ENCODE assay signal across 11 cellular contexts in the genomic region with DNA sequence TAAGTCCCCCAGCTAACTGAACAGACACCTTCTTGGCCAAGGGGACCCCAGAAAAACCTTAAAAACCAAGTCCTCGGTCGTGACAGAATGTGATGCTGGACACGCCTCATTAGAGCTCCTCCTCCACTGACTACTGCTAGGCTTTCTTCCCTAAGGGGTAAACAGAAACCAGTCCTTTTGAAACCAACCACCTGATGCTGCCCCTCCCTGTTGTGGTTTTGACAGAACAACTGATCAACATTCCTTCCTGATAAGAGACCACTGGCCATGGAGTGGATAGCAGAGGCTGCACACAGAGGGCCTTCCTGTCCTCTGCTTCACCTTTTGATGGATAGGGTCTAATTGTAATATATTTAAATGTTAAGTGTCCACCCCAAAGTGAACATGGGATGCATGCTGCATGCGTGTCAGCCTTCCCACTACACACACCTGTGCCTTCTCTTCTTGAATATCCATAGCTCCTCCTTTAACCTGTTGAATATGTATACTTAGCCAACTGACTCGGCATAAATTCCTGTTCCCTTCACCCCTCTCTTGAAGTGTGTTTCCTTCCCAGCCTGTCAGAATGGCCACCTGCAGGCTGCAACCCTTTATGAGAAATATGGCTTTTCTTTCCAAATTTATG. TPM values are rescaled to one million over a fixed set of nuclear protein-coding genes. Genes with fewer than 3 reads are reported as not detected.
DNase-seq lines count a peak whose midpoint lies in the region; ATAC-seq and TF ChIP-seq lines count a peak whose summit lies in the region.
"Had no signal": no experiment of that assay in that cellular context is flagged by ENCODE, and none has a peak within 500 bp of the region (broad histone marks: within the 10 kb centered on the region; RNA-seq: fewer than 3 reads in every experiment).

No MANE protein-coding gene starts in this region.

- no peak overlapping the region for H3K4me3 ChIP-seq in GM12865 (ENCODE audit: low read depth, low read length)
- H3K4me3 ChIP-seq in psoas muscle, result no peak overlapping the region
- H3K4me3 ChIP-seq: heart left ventricle, thyroid gland had no signal

- DNase-seq in GM12865 (ENCODE audit: low read depth) (peak; percentile 51), NAMALWA (ENCODE audit: low spot score) (peak; percentile 9), epithelial cell of prostate (ENCODE audit: low read depth, low spot score) (peak; percentile 70), left colon (no peak), nucleus accumbens (lab: John Stamatoyannopoulos, UW) (no peak), psoas muscle (no peak)
- DNase-seq: heart left ventricle, thyroid gland had no signal

- TF ChIP-seq CTCF in GM12865 (IDR thresholded peaks at IDR 0.05; ENCODE audit: insufficient read depth, low read depth, low read length, missing control alignments) (no peak), psoas muscle (IDR thresholded peaks at IDR 0.05) (no peak)

- intact Hi-C loops in left colon (cut with DNase I, micrococcal nuclease), result loop anchor here in 1 of 2 donors (10.0 kb wide), 1 partner anchor 525 kb away; no protein-coding TSS in a partner anchor
- intact Hi-C loops in psoas muscle (cut with DNase I), result no loop called here

- H3K27me3 ChIP-seq in psoas muscle (ENCODE audit: insufficient read depth in 3 of 3, low read length in 2 of 3), result no peaks in the 10 kb centered on the region
- H3K27me3 ChIP-seq: heart left ventricle, thyroid gland had no signal

- H3K4me1 ChIP-seq in psoas muscle, result no peaks in the 10 kb centered on the region
- H3K4me1 ChIP-seq: heart left ventricle, thyroid gland had no signal

- ATAC-seq in GM21576 (IDR thresholded peaks at IDR 0.05; ENCODE audit: unreplicated experiment) (peak; percentile 82), GM19324 (IDR thresholded peaks at IDR 0.05; ENCODE audit: low FRiP score, unreplicated experiment) (no peak), left colon (no peak), psoas muscle (no peak)
- ATAC-seq: heart left ventricle had no signal

- no peaks in the 10 kb centered on the region for H3K9me3 ChIP-seq in psoas muscle
- H3K9me3 ChIP-seq: heart left ventricle, thyroid gland had no signal

- WGBS in psoas muscle, 3 donors, result 69 to 79% (median 70%) methylated on average over 5 of the region's 5 CpGs

- H3K27ac ChIP-seq in epithelial cell of prostate (no peak overlapping the region), psoas muscle (no peak overlapping the region)
- H3K27ac ChIP-seq: heart left ventricle, thyroid gland had no signal

- no peaks in the 10 kb centered on the region for H3K36me3 ChIP-seq in psoas muscle (ENCODE audit: insufficient read depth in 1 of 2, low read depth in 1 of 2)
- H3K36me3 ChIP-seq: heart left ventricle, thyroid gland had no signal

RNA-seq across cellular contexts. Expression of a gene that starts 27.9 kb away (rescaled TPM):
- total RNA-seq in left colon, result 1 to 10 TPM in 1 of 2 donors, under 1 TPM in 1; 0.67 to 1.3 TPM
- total RNA-seq in psoas muscle, result 1 to 10 TPM; 3.1 to 5.4 (median 4.2) TPM
- polyA plus RNA-seq in psoas muscle, result 1 to 10 TPM in 2 of 3 donors, under 1 TPM in 1; 0.13 to 3.4 (median 1.9) TPM
- total RNA-seq: T-helper 1 cell treated with Interleukin-12 subunit alpha and Interleukin-12 subunit beta and Interleukin-4 antibody, amounts not matched to agents 30 ng/mL and 1 ng/mL, for 36 hours had no signal

Comparison
In these comparisons a context has a peak if more than half of its experiments do, and no peak if none do; other contexts are left out.
1. DNase-seq: peak in GM12865 (single experiment), NAMALWA (single experiment) and epithelial cell of prostate (single experiment); none in left colon (0 of 2), nucleus accumbens (0 of 56) and psoas muscle (0 of 2).